1 cellular context compared by ENCODE assay signal in the genomic region with DNA sequence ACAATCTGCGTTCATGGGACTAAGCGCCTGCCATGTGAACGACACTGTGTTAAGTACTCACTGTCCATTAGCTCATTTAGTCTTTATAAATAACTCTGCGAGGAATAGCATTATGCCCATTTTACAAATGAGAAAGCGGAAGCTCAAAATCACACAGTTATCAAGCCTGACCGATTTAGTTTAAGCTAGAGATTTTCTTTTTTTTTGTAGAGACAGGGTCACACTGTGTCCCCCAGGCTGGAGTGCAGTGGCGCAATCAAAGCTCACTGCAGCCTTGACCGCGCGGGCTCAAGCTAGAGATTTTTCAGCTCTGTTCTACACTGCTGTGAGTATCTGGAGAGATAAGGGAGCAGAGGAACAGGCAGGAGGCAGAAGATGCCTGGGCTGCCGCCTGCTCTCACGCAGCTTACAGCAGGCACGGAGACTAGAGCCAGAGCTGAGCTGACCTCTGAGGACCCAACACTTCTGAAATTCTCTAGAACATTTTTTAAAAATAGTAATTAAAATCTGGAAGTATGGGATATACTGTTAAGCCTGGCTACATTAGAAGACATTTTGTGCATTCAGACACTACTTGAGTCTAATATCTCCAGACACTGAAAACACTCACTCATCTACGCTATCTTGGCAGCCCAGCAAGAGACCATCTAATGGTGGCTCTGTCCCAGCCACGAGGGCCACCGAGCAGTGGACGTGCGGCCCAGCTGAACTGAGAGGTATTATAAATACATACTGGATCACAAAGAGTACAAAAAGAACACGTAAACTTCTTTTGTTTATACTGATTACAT.
TF ChIP-seq lines count a peak whose summit lies in the region.

No MANE protein-coding gene starts in this region.

TF ChIP-seq in HepG2, 621 proteins besides CTCF, POLR2A, EP300 and RAD21 (continued from another document and continues in another):
- TF ChIP-seq, protein P1, sequence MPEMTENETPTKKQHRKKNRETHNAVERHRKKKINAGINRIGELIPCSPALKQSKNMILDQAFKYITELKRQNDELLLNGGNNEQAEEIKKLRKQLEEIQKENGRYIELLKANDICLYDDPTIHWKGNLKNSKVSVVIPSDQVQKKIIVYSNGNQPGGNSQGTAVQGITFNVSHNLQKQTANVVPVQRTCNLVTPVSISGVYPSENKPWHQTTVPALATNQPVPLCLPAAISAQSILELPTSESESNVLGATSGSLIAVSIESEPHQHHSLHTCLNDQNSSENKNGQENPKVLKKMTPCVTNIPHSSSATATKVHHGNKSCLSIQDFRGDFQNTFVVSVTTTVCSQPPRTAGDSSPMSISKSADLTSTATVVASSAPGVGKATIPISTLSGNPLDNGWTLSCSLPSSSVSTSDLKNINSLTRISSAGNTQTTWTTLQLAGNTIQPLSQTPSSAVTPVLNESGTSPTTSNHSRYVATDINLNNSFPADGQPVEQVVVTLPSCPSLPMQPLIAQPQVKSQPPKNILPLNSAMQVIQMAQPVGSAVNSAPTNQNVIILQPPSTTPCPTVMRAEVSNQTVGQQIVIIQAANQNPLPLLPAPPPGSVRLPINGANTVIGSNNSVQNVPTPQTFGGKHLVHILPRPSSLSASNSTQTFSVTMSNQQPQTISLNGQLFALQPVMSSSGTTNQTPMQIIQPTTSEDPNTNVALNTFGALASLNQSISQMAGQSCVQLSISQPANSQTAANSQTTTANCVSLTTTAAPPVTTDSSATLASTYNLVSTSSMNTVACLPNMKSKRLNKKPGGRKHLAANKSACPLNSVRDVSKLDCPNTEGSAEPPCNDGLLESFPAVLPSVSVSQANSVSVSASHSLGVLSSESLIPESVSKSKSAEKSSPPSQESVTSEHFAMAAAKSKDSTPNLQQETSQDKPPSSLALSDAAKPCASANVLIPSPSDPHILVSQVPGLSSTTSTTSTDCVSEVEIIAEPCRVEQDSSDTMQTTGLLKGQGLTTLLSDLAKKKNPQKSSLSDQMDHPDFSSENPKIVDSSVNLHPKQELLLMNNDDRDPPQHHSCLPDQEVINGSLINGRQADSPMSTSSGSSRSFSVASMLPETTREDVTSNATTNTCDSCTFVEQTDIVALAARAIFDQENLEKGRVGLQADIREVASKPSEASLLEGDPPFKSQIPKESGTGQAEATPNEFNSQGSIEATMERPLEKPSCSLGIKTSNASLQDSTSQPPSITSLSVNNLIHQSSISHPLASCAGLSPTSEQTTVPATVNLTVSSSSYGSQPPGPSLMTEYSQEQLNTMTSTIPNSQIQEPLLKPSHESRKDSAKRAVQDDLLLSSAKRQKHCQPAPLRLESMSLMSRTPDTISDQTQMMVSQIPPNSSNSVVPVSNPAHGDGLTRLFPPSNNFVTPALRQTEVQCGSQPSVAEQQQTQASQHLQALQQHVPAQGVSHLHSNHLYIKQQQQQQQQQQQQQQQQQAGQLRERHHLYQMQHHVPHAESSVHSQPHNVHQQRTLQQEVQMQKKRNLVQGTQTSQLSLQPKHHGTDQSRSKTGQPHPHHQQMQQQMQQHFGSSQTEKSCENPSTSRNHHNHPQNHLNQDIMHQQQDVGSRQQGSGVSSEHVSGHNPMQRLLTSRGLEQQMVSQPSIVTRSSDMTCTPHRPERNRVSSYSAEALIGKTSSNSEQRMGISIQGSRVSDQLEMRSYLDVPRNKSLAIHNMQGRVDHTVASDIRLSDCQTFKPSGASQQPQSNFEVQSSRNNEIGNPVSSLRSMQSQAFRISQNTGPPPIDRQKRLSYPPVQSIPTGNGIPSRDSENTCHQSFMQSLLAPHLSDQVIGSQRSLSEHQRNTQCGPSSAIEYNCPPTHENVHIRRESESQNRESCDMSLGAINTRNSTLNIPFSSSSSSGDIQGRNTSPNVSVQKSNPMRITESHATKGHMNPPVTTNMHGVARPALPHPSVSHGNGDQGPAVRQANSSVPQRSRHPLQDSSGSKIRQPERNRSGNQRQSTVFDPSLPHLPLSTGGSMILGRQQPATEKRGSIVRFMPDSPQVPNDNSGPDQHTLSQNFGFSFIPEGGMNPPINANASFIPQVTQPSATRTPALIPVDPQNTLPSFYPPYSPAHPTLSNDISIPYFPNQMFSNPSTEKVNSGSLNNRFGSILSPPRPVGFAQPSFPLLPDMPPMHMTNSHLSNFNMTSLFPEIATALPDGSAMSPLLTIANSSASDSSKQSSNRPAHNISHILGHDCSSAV (CRISPR knock-in tag; IDR thresholded peaks at IDR 0.05; ENCODE audit: borderline replicate concordance) = no peak
- TF ChIP-seq, protein P2, sequence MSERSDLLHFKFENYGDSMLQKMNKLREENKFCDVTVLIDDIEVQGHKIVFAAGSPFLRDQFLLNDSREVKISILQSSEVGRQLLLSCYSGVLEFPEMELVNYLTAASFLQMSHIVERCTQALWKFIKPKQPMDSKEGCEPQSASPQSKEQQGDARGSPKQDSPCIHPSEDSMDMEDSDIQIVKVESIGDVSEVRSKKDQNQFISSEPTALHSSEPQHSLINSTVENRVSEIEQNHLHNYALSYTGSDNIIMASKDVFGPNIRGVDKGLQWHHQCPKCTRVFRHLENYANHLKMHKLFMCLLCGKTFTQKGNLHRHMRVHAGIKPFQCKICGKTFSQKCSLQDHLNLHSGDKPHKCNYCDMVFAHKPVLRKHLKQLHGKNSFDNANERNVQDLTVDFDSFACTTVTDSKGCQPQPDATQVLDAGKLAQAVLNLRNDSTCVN (CRISPR knock-in tag; IDR thresholded peaks at IDR 0.05; ENCODE audit: borderline replicate concordance) = peak; percentile 89; the same call in 1 of the 2 replicates
- 0 out of 2 replicates have a peak, but pooled peaks have one; percentile 42 for TF ChIP-seq ZNF451 (CRISPR knock-in tag; IDR thresholded peaks at IDR 0.05)
- TF ChIP-seq, protein P3, sequence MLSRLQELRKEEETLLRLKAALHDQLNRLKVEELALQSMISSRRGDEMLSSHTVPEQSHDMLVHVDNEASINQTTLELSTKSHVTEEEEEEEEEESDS (CRISPR knock-in tag; IDR thresholded peaks at IDR 0.05; ENCODE audit: borderline replicate concordance) = no peak
- 0 out of 2 replicates have a peak, but pooled peaks have one; percentile 24 for TF ChIP-seq SIX1 (CRISPR knock-in tag; IDR thresholded peaks at IDR 0.05; ENCODE audit: borderline replicate concordance)
- no peak for TF ChIP-seq ZSCAN30 (CRISPR knock-in tag; IDR thresholded peaks at IDR 0.05)
- no peak for TF ChIP-seq NR2F6 (IDR thresholded peaks at IDR 0.05)
- peak; percentile 65 for TF ChIP-seq NR2F6 (CRISPR knock-in tag; IDR thresholded peaks at IDR 0.05)
- no peak for TF ChIP-seq RFXANK (CRISPR knock-in tag; IDR thresholded peaks at IDR 0.05)
- 0 out of 2 replicates have a peak, but pooled peaks have one; percentile 34 for TF ChIP-seq ELF3 (CRISPR knock-in tag; IDR thresholded peaks at IDR 0.05)
- TF ChIP-seq, protein P4, sequence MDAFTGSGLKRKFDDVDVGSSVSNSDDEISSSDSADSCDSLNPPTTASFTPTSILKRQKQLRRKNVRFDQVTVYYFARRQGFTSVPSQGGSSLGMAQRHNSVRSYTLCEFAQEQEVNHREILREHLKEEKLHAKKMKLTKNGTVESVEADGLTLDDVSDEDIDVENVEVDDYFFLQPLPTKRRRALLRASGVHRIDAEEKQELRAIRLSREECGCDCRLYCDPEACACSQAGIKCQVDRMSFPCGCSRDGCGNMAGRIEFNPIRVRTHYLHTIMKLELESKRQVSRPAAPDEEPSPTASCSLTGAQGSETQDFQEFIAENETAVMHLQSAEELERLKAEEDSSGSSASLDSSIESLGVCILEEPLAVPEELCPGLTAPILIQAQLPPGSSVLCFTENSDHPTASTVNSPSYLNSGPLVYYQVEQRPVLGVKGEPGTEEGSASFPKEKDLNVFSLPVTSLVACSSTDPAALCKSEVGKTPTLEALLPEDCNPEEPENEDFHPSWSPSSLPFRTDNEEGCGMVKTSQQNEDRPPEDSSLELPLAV (CRISPR knock-in tag; conservative IDR thresholded peaks at IDR 0.05; ENCODE audit: low read depth) = no peak
- TF ChIP-seq HNRNPH1 (optimal IDR thresholded peaks at IDR 0.05; ENCODE audit: low read depth, low read length) = no peak
- TF ChIP-seq, protein P5, sequence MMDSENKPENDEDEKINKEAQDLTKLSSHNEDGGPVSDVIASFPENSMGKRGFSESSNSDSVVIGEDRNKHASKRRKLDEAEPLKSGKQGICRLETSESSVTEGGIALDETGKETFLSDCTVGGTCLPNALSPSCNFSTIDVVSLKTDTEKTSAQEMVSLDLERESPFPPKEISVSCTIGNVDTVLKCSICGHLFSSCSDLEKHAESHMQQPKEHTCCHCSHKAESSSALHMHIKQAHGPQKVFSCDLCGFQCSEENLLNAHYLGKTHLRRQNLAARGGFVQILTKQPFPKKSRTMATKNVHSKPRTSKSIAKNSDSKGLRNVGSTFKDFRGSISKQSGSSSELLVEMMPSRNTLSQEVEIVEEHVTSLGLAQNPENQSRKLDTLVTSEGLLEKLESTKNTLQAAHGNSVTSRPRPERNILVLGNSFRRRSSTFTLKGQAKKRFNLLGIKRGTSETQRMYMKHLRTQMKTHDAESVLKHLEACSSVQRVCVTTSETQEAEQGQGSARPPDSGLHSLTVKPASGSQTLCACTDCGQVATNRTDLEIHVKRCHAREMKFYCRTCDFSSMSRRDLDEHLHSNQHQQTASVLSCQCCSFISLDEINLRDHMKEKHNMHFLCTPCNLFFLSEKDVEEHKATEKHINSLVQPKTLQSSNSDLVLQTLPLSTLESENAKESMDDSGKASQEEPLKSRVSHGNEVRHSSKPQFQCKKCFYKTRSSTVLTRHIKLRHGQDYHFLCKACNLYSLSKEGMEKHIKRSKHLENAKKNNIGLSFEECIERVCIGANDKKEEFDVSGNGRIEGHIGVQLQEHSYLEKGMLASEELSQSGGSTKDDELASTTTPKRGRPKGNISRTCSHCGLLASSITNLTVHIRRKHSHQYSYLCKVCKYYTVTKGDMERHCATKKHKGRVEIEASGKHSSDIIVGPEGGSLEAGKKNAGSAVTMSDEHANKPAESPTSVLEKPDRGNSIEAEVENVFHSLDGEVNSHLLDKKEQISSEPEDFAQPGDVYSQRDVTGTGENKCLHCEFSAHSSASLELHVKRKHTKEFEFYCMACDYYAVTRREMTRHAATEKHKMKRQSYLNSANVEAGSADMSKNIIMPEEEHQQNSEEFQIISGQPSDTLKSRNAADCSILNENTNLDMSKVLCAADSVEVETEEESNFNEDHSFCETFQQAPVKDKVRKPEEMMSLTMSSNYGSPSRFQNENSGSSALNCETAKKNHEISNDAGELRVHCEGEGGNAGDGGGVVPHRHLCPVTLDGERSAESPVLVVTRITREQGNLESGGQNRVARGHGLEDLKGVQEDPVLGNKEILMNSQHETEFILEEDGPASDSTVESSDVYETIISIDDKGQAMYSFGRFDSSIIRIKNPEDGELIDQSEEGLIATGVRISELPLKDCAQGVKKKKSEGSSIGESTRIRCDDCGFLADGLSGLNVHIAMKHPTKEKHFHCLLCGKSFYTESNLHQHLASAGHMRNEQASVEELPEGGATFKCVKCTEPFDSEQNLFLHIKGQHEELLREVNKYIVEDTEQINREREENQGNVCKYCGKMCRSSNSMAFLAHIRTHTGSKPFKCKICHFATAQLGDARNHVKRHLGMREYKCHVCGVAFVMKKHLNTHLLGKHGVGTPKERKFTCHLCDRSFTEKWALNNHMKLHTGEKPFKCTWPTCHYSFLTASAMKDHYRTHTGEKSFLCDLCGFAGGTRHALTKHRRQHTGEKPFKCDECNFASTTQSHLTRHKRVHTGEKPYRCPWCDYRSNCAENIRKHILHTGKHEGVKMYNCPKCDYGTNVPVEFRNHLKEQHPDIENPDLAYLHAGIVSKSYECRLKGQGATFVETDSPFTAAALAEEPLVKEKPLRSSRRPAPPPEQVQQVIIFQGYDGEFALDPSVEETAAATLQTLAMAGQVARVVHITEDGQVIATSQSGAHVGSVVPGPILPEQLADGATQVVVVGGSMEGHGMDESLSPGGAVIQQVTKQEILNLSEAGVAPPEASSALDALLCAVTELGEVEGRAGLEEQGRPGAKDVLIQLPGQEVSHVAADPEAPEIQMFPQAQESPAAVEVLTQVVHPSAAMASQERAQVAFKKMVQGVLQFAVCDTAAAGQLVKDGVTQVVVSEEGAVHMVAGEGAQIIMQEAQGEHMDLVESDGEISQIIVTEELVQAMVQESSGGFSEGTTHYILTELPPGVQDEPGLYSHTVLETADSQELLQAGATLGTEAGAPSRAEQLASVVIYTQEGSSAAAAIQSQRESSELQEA (CRISPR knock-in tag; IDR thresholded peaks at IDR 0.05; ENCODE audit: not compliant biosample characterization) = no peak
- no peak for TF ChIP-seq ZNF33B (CRISPR knock-in tag; IDR thresholded peaks at IDR 0.05)
- TF ChIP-seq ZKSCAN8 (CRISPR knock-in tag; IDR thresholded peaks at IDR 0.05; ENCODE audit: borderline replicate concordance) = no peak
- TF ChIP-seq, protein P6, sequence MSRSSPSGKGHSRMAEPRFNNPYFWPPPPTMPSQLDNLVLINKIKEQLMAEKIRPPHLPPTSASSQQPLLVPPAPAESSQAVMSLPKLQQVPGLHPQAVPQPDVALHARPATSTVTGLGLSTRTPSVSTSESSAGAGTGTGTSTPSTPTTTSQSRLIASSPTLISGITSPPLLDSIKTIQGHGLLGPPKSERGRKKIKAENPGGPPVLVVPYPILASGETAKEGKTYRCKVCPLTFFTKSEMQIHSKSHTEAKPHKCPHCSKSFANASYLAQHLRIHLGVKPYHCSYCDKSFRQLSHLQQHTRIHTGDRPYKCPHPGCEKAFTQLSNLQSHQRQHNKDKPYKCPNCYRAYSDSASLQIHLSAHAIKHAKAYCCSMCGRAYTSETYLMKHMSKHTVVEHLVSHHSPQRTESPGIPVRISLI (CRISPR knock-in tag; IDR thresholded peaks at IDR 0.05; ENCODE audit: borderline replicate concordance) = peak; percentile 73; the same call in 1 of the 2 replicates
- peak; percentile 76 for TF ChIP-seq HNF4A (CRISPR knock-in tag; IDR thresholded peaks at IDR 0.05)
- TF ChIP-seq GATAD1 (CRISPR knock-in tag; IDR thresholded peaks at IDR 0.05) = no peak
- TF ChIP-seq, protein P7, sequence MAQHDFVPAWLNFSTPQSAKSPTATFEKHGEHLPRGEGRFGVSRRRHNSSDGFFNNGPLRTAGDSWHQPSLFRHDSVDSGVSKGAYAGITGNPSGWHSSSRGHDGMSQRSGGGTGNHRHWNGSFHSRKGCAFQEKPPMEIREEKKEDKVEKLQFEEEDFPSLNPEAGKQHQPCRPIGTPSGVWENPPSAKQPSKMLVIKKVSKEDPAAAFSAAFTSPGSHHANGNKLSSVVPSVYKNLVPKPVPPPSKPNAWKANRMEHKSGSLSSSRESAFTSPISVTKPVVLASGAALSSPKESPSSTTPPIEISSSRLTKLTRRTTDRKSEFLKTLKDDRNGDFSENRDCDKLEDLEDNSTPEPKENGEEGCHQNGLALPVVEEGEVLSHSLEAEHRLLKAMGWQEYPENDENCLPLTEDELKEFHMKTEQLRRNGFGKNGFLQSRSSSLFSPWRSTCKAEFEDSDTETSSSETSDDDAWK (CRISPR knock-in tag; IDR thresholded peaks at IDR 0.05) = no peak
- TF ChIP-seq ETV5 (CRISPR knock-in tag; IDR thresholded peaks at IDR 0.05; ENCODE audit: borderline replicate concordance) = no peak
- TF ChIP-seq POLR2G (IDR thresholded peaks at IDR 0.05; ENCODE audit: low read depth, low read length) = peak; percentile 20; the same call in 1 of the 2 replicates
- TF ChIP-seq JUN (CRISPR knock-in tag; IDR thresholded peaks at IDR 0.05) = no peak
- TF ChIP-seq, protein P8, sequence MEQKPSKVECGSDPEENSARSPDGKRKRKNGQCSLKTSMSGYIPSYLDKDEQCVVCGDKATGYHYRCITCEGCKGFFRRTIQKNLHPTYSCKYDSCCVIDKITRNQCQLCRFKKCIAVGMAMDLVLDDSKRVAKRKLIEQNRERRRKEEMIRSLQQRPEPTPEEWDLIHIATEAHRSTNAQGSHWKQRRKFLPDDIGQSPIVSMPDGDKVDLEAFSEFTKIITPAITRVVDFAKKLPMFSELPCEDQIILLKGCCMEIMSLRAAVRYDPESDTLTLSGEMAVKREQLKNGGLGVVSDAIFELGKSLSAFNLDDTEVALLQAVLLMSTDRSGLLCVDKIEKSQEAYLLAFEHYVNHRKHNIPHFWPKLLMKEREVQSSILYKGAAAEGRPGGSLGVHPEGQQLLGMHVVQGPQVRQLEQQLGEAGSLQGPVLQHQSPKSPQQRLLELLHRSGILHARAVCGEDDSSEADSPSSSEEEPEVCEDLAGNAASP (CRISPR knock-in tag; IDR thresholded peaks at IDR 0.05; ENCODE audit: borderline replicate concordance) = peak; percentile 47; the same call in 1 of the 2 replicates
- no peak for TF ChIP-seq KDM3A (CRISPR knock-in tag; IDR thresholded peaks at IDR 0.05; ENCODE audit: low read depth)
- TF ChIP-seq ZNF674 (CRISPR knock-in tag; IDR thresholded peaks at IDR 0.05; ENCODE audit: low read depth) = no peak
- peak; percentile 66 for TF ChIP-seq SAP130 (CRISPR knock-in tag; IDR thresholded peaks at IDR 0.05; ENCODE audit: low read depth)
- peak; percentile 78 for TF ChIP-seq MED1 (CRISPR knock-in tag; IDR thresholded peaks at IDR 0.05)
